Comparison of ENCODE assay signal across 20 cellular contexts in genomic region chr6:149132336-149132735, GRCh38.
DNase-seq lines count a peak whose midpoint lies in the region; ATAC-seq and TF ChIP-seq lines count a peak whose summit lies in the region.
"Had no signal": no experiment of that assay in that cellular context is flagged by ENCODE, and none has a peak within 500 bp of the region (broad histone marks: within the 10 kb centered on the region; RNA-seq: fewer than 3 reads in every experiment).

No MANE protein-coding gene starts in this region.

- no TSS peak for BruUV-seq in PC-9 (replicated peaks; lab: Mats Ljungman, UMichigan)

- TF ChIP-seq POLR2A in prostate gland (IDR thresholded peaks at IDR 0.05), result no peak

- intact Hi-C loops in PC-9 (cut with micrococcal nuclease; ENCODE audit: unreplicated experiment) (no loop called here), prostate gland (cut with DNase I) (no loop called here)

- no peaks in the 10 kb centered on the region for H3K36me3 ChIP-seq in PC-9 (ENCODE audit: low read depth)
- no peaks in the 10 kb centered on the region for H3K36me3 ChIP-seq in prostate gland
- no peaks in the 10 kb centered on the region for H3K36me3 ChIP-seq in MM.1S (replicated peaks; ENCODE audit: insufficient read depth, low read length)
- H3K36me3 ChIP-seq: left lung, right atrium auricular region, tibial artery had no signal

- H3K4me3 Mint-ChIP-seq in activated T-cell treated with anti-CD3 and anti-CD28 coated beads, Interleukin-2, amount 50 U/mL, for 72 hours, result peak overlapping the region; percentile 41 to 43
- H3K4me3 Mint-ChIP-seq in activated T-cell treated with anti-CD3 and anti-CD28 coated beads, Interleukin-2, amount 50 U/mL, for 24 hours, result no peak overlapping the region
- H3K4me3 Mint-ChIP-seq in activated naive CD8-positive, alpha-beta T cell treated with anti-CD3 and anti-CD28 coated beads, Interleukin-2, amount 10 ng/mL, durations not matched to agents 7 days and 5 days, result no peak overlapping the region
- H3K4me3 Mint-ChIP-seq: activated T-cell treated with anti-CD3 and anti-CD28 coated beads, Interleukin-2, amount 50 U/mL, for 4 hours had no signal

- H3K36me3 Mint-ChIP-seq in activated T-cell treated with anti-CD3 and anti-CD28 coated beads, Interleukin-2, amount 50 U/mL, for 72 hours (ENCODE audit: insufficient read depth in 2 of 2), result peaks cover 7 to 9% of the 10 kb centered on the region in 2 donors
- no peaks in the 10 kb centered on the region for H3K36me3 Mint-ChIP-seq in activated T-cell treated with anti-CD3 and anti-CD28 coated beads, Interleukin-2, amount 50 U/mL, for 24 hours (ENCODE audit: low read depth)
- H3K36me3 Mint-ChIP-seq in activated naive CD8-positive, alpha-beta T cell treated with anti-CD3 and anti-CD28 coated beads, Interleukin-2, amount 10 ng/mL, durations not matched to agents 7 days and 5 days, result peaks cover 30% of the 10 kb centered on the region

- CTCF ChIA-PET in PC-9 (lab: Charles Lee), result no interaction called here

- H3K9me2 ChIP-seq in PC-9 (ENCODE audit: insufficient read depth), result no peaks in the 10 kb centered on the region
- H3K9me2 ChIP-seq in MM.1S (replicated peaks; ENCODE audit: insufficient read depth, low read length), result no peaks in the 10 kb centered on the region

- H3K9ac ChIP-seq in MM.1S (ENCODE audit: low read length), result no peak overlapping the region

- H3K27ac Mint-ChIP-seq in activated T-cell treated with anti-CD3 and anti-CD28 coated beads, Interleukin-2, amount 50 U/mL, for 72 hours, result peak overlapping the region; percentile 8
- no peak overlapping the region for H3K27ac Mint-ChIP-seq in activated T-cell treated with anti-CD3 and anti-CD28 coated beads, Interleukin-2, amount 50 U/mL, for 24 hours
- H3K27ac Mint-ChIP-seq in activated naive CD8-positive, alpha-beta T cell treated with anti-CD3 and anti-CD28 coated beads, Interleukin-2, amount 10 ng/mL, durations not matched to agents 7 days and 5 days, result peak overlapping the region; percentile 71

- H3K9me3 ChIP-seq in PC-9 (ENCODE audit: insufficient read depth, low read depth) (no peaks in the 10 kb centered on the region; the same call in 1 of the 2 replicates), prostate gland (no peaks in the 10 kb centered on the region), MM.1S (replicated peaks; ENCODE audit: insufficient read depth, low read length) (no peaks in the 10 kb centered on the region)
- H3K9me3 ChIP-seq: left lung, right atrium auricular region, tibial artery had no signal

- H3K4me1 Mint-ChIP-seq in activated T-cell treated with anti-CD3 and anti-CD28 coated beads, Interleukin-2, amount 50 U/mL, for 72 hours (ENCODE audit: low read depth), result peaks cover 39% of the 10 kb centered on the region
- H3K4me1 Mint-ChIP-seq in activated T-cell treated with anti-CD3 and anti-CD28 coated beads, Interleukin-2, amount 50 U/mL, for 24 hours (ENCODE audit: low read depth), result peaks cover 44% of the 10 kb centered on the region
- peaks cover 44% of the 10 kb centered on the region for H3K4me1 Mint-ChIP-seq in activated naive CD8-positive, alpha-beta T cell treated with anti-CD3 and anti-CD28 coated beads, Interleukin-2, amount 10 ng/mL, durations not matched to agents 7 days and 5 days

- no peaks in the 10 kb centered on the region for H3K27me3 Mint-ChIP-seq in activated T-cell treated with anti-CD3 and anti-CD28 coated beads, Interleukin-2, amount 50 U/mL, for 72 hours (ENCODE audit: low read depth)
- no peaks in the 10 kb centered on the region for H3K27me3 Mint-ChIP-seq in activated T-cell treated with anti-CD3 and anti-CD28 coated beads, Interleukin-2, amount 50 U/mL, for 24 hours
- H3K27me3 Mint-ChIP-seq in activated naive CD8-positive, alpha-beta T cell treated with anti-CD3 and anti-CD28 coated beads, Interleukin-2, amount 10 ng/mL, durations not matched to agents 7 days and 5 days, result no peaks in the 10 kb centered on the region

- 0 out of 2 replicates have a peak overlapping the region, but pooled peaks have one; percentile 18 for H3K4me2 ChIP-seq in PC-9
- H3K4me2 ChIP-seq in MM.1S (ENCODE audit: low read depth, low read length), result no peak overlapping the region

- no peak for DNase-seq in activated T-cell treated with anti-CD3 and anti-CD28 coated beads, Interleukin-2, amount 50 U/mL, for 72 hours
- no peak for DNase-seq in activated T-cell treated with anti-CD3 and anti-CD28 coated beads, Interleukin-2, amount 50 U/mL, for 24 hours
- DNase-seq in PC-9 (no peak), prostate gland (ENCODE audit: low spot score) (peak; percentile 42), MM.1S (no peak), NCI-H82 (lab: John Stamatoyannopoulos, UW) (no peak)
- DNase-seq in activated naive CD8-positive, alpha-beta T cell treated with anti-CD3 and anti-CD28 coated beads, Interleukin-2, amount 10 ng/mL, durations not matched to agents 7 days and 5 days, result no peak
- DNase-seq: ACHN; activated CD4-positive, alpha-beta T cell treated with anti-CD3 and anti-CD28 coated beads for 48 hours; activated T-cell treated with anti-CD3 and anti-CD28 coated beads, Interleukin-2, amount 50 U/mL, for 4 hours; central memory CD4-positive, alpha-beta T cell; COR-L47; HCEC 1CT; left lung; NCI-H2081 treated with DMSO at 0.1 percent for 48 hours; NCI-H524; SIG-M5; tibial artery had no signal

- peaks cover 7% of the 10 kb centered on the region; the same call in 1 of the 2 replicates for H3F3A ChIP-seq in PC-9 (ENCODE audit: insufficient read depth, low read depth)
- H3F3A ChIP-seq in MM.1S (ENCODE audit: insufficient read depth, low read length), result no peaks in the 10 kb centered on the region

- peaks cover 3% of the 10 kb centered on the region in 2 donors for H3K9me3 Mint-ChIP-seq in activated T-cell treated with anti-CD3 and anti-CD28 coated beads, Interleukin-2, amount 50 U/mL, for 72 hours
- peaks cover 2% of the 10 kb centered on the region for H3K9me3 Mint-ChIP-seq in activated T-cell treated with anti-CD3 and anti-CD28 coated beads, Interleukin-2, amount 50 U/mL, for 24 hours
- H3K9me3 Mint-ChIP-seq in activated naive CD8-positive, alpha-beta T cell treated with anti-CD3 and anti-CD28 coated beads, Interleukin-2, amount 10 ng/mL, durations not matched to agents 7 days and 5 days, result peaks cover 7% of the 10 kb centered on the region
- H3K9me3 Mint-ChIP-seq: activated T-cell treated with anti-CD3 and anti-CD28 coated beads, Interleukin-2, amount 50 U/mL, for 4 hours had no signal

- H4K20me1 ChIP-seq in PC-9 (ENCODE audit: insufficient read depth), result no peaks in the 10 kb centered on the region
- no peaks in the 10 kb centered on the region for H4K20me1 ChIP-seq in MM.1S (ENCODE audit: insufficient read depth, low read length)

- H3K4me1 ChIP-seq in PC-9 (replicated peaks; ENCODE audit: insufficient read depth) (peaks cover 46% of the 10 kb centered on the region), prostate gland (replicated peaks) (peaks cover 16% of the 10 kb centered on the region), MM.1S (ENCODE audit: low read length) (no peaks in the 10 kb centered on the region)
- H3K4me1 ChIP-seq: right atrium auricular region had no signal

- no peak overlapping the region for H3K4me3 ChIP-seq in PC-9
- H3K4me3 ChIP-seq in prostate gland, result no peak overlapping the region
- H3K4me3 ChIP-seq in MM.1S (ENCODE audit: low read length), result no peak overlapping the region
- H3K4me3 ChIP-seq: left lung, right atrium auricular region, tibial artery had no signal

- no peak overlapping the region for H3K27ac ChIP-seq in PC-9
- H3K27ac ChIP-seq in prostate gland, result peak overlapping the region; percentile 77 to 81
- no peak overlapping the region for H3K27ac ChIP-seq in MM.1S (ENCODE audit: low read length)
- H3K27ac ChIP-seq: left lung, right atrium auricular region, tibial artery had no signal

- peak; percentile 69 to 79 for ATAC-seq in activated T-cell treated with anti-CD3 and anti-CD28 coated beads, Interleukin-2, amount 50 U/mL, for 72 hours (replicated peaks in 1 of 2)
- no peak for ATAC-seq in activated naive CD8-positive, alpha-beta T cell treated with anti-CD3 and anti-CD28 coated beads, Interleukin-2, amount 10 ng/mL, durations not matched to agents 7 days and 5 days (ENCODE audit: low read depth)
- ATAC-seq in HG02678 (IDR thresholded peaks at IDR 0.05; ENCODE audit: unreplicated experiment), result no peak
- ATAC-seq: left lung had no signal

- H3K27me3 ChIP-seq in PC-9 (ENCODE audit: insufficient read depth, low read depth), result no peaks in the 10 kb centered on the region
- no peaks in the 10 kb centered on the region for H3K27me3 ChIP-seq in prostate gland (replicated peaks; ENCODE audit: insufficient read depth)
- no peaks in the 10 kb centered on the region for H3K27me3 ChIP-seq in MM.1S (replicated peaks; ENCODE audit: insufficient read depth, low read length)
- H3K27me3 ChIP-seq: left lung, right atrium auricular region had no signal

- H3K79me2 ChIP-seq in PC-9 (ENCODE audit: low read depth) (no peaks in the 10 kb centered on the region), MM.1S (ENCODE audit: low read length) (no peaks in the 10 kb centered on the region)

- no peak overlapping the region for H2AFZ ChIP-seq in PC-9
- no peak overlapping the region for H2AFZ ChIP-seq in MM.1S (ENCODE audit: low read length)

- POLR2A ChIA-PET in PC-9 (lab: Charles Lee; ENCODE audit: unreplicated experiment), result no interaction called here
- POLR2A ChIA-PET in activated naive CD8-positive, alpha-beta T cell treated with anti-CD3 and anti-CD28 coated beads, Interleukin-2, amount 10 ng/mL, durations not matched to agents 7 days and 5 days (lab: Charles Lee), result no interaction called here

- TF ChIP-seq CTCF in PC-9 (conservative IDR thresholded peaks at IDR 0.05), result no peak
- no peak for TF ChIP-seq CTCF in prostate gland (IDR thresholded peaks at IDR 0.05)
- TF ChIP-seq CTCF in MM.1S (IDR thresholded peaks at IDR 0.05; ENCODE audit: low read length), result no peak

- 44% methylated on average over 3 of the region's 3 CpGs for WGBS in prostate gland

Comparison
In these comparisons a context has a peak if more than half of its experiments do, and no peak if none do; other contexts are left out.
1. H3K4me3 Mint-ChIP-seq: peak in activated T-cell treated with anti-CD3 and anti-CD28 coated beads, Interleukin-2, amount 50 U/mL, for 72 hours (2 of 2); none in activated T-cell treated with anti-CD3 and anti-CD28 coated beads, Interleukin-2, amount 50 U/mL, for 24 hours (single experiment) and activated naive CD8-positive, alpha-beta T cell treated with anti-CD3 and anti-CD28 coated beads, Interleukin-2, amount 10 ng/mL, durations not matched to agents 7 days and 5 days (single experiment).
2. ATAC-seq: peak in activated T-cell treated with anti-CD3 and anti-CD28 coated beads, Interleukin-2, amount 50 U/mL, for 72 hours (2 of 2); none in activated naive CD8-positive, alpha-beta T cell treated with anti-CD3 and anti-CD28 coated beads, Interleukin-2, amount 10 ng/mL, durations not matched to agents 7 days and 5 days (single experiment) and HG02678 (single experiment).
3. H3K27ac ChIP-seq: peak in prostate gland (2 of 2); none in PC-9 (single experiment) and MM.1S (single experiment).